ENCODE assay signal across 11 cellular contexts in the genomic region with DNA sequence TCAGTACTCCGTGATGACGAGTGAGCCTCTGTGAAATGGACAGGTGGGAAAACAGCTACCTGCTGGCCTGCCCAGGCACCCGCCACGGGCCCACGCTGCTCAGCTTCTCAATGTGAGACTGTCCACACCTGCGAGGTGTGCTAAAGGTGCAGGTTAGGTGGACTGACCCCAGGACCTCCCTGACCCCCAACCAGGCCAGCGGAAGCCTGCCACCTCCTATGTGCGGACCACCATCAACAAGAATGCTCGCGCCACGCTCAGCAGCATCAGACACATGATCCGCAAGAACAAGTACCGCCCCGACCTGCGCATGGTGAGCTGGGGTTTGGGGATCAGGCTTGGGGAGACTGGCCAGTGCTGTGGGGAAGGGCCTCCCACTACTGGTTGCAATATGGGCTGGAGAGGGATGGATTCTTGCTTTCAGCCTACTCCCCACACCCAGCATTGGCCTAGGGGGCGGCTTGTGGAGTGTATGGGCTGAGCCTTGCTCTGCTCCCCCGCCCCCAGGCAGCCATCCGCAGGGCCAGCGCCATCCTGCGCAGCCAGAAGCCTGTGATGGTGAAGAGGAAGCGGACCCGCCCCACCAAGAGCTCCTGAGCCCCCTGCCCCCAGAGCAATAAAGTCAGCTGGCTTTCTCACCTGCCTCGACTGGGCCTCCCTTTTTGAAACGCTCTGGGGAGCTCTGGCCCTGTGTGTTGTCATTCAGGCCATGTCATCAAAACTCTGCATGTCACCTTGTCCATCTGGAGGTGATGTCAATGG. TPM values are rescaled to one million over a fixed set of nuclear protein-coding genes. Genes with fewer than 3 reads are reported as not detected.
DNase-seq lines count a peak whose midpoint lies in the region; ATAC-seq and TF ChIP-seq lines count a peak whose summit lies in the region.
"Had no signal": no experiment of that assay in that cellular context is flagged by ENCODE, and none has a peak within 500 bp of the region (broad histone marks: within the 10 kb centered on the region; RNA-seq: fewer than 3 reads in every experiment).

No MANE protein-coding gene starts in this region.

- peaks cover 51% of the 10 kb centered on the region for H3K36me3 Mint-ChIP-seq in activated naive CD8-positive, alpha-beta T cell treated with anti-CD3 and anti-CD28 coated beads for 36 hours
- peaks cover 13% of the 10 kb centered on the region for H3K36me3 Mint-ChIP-seq in type B pancreatic cell

- H3K4me3 ChIP-seq in right cardiac atrium (ENCODE audit: low read length) (no peak overlapping the region), left lung (peak overlapping the region; percentile 86 to 91)

- peaks cover 43% of the 10 kb centered on the region for H3K4me1 Mint-ChIP-seq in activated naive CD8-positive, alpha-beta T cell treated with anti-CD3 and anti-CD28 coated beads for 36 hours
- H3K4me1 Mint-ChIP-seq in type B pancreatic cell (ENCODE audit: unreplicated experiment), result peaks cover 36% of the 10 kb centered on the region

- no peak for ATAC-seq in right cardiac atrium
- no peak for ATAC-seq in left ventricle myocardium superior
- ATAC-seq in left lung, result no peak

- no peaks in the 10 kb centered on the region for H3K27me3 ChIP-seq in right cardiac atrium (ENCODE audit: control insufficient read depth, insufficient read depth)
- no peaks in the 10 kb centered on the region for H3K27me3 ChIP-seq in left lung
- H3K27me3 ChIP-seq: sigmoid colon had no signal

- peak overlapping the region; percentile 100 for H3K27ac Mint-ChIP-seq in activated naive CD8-positive, alpha-beta T cell treated with anti-CD3 and anti-CD28 coated beads for 36 hours
- peak overlapping the region; percentile 13 for H3K27ac Mint-ChIP-seq in type B pancreatic cell

- peaks cover 0 to 56% of the 10 kb centered on the region in 2 donors for H3K36me3 ChIP-seq in left lung

- DNase-seq in right cardiac atrium, result peak in 2 of 3 donors; percentile 48 to 55
- no peak for DNase-seq in left ventricle myocardium superior
- no peak for DNase-seq in activated naive CD8-positive, alpha-beta T cell treated with anti-CD3 and anti-CD28 coated beads for 36 hours
- no peak for DNase-seq in left lung
- no peak for DNase-seq in type B pancreatic cell (ENCODE audit: extremely low spot score, unreplicated experiment)
- no peak for DNase-seq in NCI-H2081 treated with DMSO at 0.1 percent for 48 hours (lab: John Stamatoyannopoulos, UW)
- no peak for DNase-seq in NOMO-1 treated with DMSO at 0.1 percent for 48 hours (lab: John Stamatoyannopoulos, UW; ENCODE audit: unreplicated experiment)
- no peak for DNase-seq in NCI-H128 (lab: John Stamatoyannopoulos, UW; ENCODE audit: unreplicated experiment)
- DNase-seq: anterior cingulate cortex, NCI-H69, sigmoid colon had no signal

- peaks cover 12% of the 10 kb centered on the region for H3K4me1 ChIP-seq in right cardiac atrium (ENCODE audit: control insufficient read depth, insufficient read depth, low read length)
- peaks cover 30 to 60% of the 10 kb centered on the region in 2 donors for H3K4me1 ChIP-seq in left lung

- intact Hi-C loops in right cardiac atrium (cut with DNase I) (loop anchor here in 1 of 4 donors (5.0 kb wide), 1 partner anchor 86 kb away; no protein-coding TSS in a partner anchor), left ventricle myocardium superior (cut with micrococcal nuclease) (no loop called here), left lung (cut with DNase I) (loop anchor here in 1 of 2 donors (10.0 kb wide), 1 partner anchor 83 kb away; no protein-coding TSS in a partner anchor)

- H3K9me3 ChIP-seq in right cardiac atrium (ENCODE audit: control insufficient read depth, low read length) (no peaks in the 10 kb centered on the region), left lung (no peaks in the 10 kb centered on the region)
- H3K9me3 ChIP-seq: sigmoid colon had no signal

- no peak for TF ChIP-seq CTCF in left lung (IDR thresholded peaks at IDR 0.05)
- no peak for TF ChIP-seq CTCF in type B pancreatic cell (conservative IDR thresholded peaks at IDR 0.05)

- 82% methylated on average over 24 of the region's 24 CpGs for WGBS in right cardiac atrium

- H3K27ac ChIP-seq in right cardiac atrium (ENCODE audit: low read length), result no peak overlapping the region
- no peak overlapping the region for H3K27ac ChIP-seq in left lung

- peak overlapping the region; percentile 100 for H3K4me3 Mint-ChIP-seq in activated naive CD8-positive, alpha-beta T cell treated with anti-CD3 and anti-CD28 coated beads for 36 hours
- peak overlapping the region; percentile 100 for H3K4me3 Mint-ChIP-seq in type B pancreatic cell

- no peaks in the 10 kb centered on the region for H3K9me3 Mint-ChIP-seq in activated naive CD8-positive, alpha-beta T cell treated with anti-CD3 and anti-CD28 coated beads for 36 hours
- H3K9me3 Mint-ChIP-seq in type B pancreatic cell, result no peaks in the 10 kb centered on the region

- H3K27me3 Mint-ChIP-seq in activated naive CD8-positive, alpha-beta T cell treated with anti-CD3 and anti-CD28 coated beads for 36 hours, result peaks cover 7% of the 10 kb centered on the region
- H3K27me3 Mint-ChIP-seq in type B pancreatic cell, result no peaks in the 10 kb centered on the region

RNA-seq across cellular contexts. Expression of gene RPL28, which starts 2.2 kb away (rescaled TPM):
- total RNA-seq in right cardiac atrium (1,000 to 10,000 TPM in 1 of 4 donors, 100 to 1,000 TPM in 3; 656 to 1,015 (median 735) TPM), left ventricle myocardium superior (557 TPM), left lung (1,000 to 10,000 TPM; 1,601 to 1,774 TPM), type B pancreatic cell (ENCODE audit: low replicate concordance) (1,799 and 2,072 TPM in 2 replicates)
- 806 TPM for polyA plus RNA-seq in right cardiac atrium
- total RNA-seq in activated naive CD8-positive, alpha-beta T cell treated with anti-CD3 and anti-CD28 coated beads for 36 hours, result 1,000 to 10,000 TPM; 2,585 to 2,613 TPM

RNA-seq across cellular contexts. Expression of gene TMEM238, which starts 3.8 kb away (rescaled TPM):
- total RNA-seq in right cardiac atrium, result 1 to 10 TPM in 1 of 4 donors, under 1 TPM in 3; 0.47 to 1.2 (median 0.56) TPM
- polyA plus RNA-seq in right cardiac atrium, result 0.14 TPM
- total RNA-seq in left ventricle myocardium superior, result 0.25 TPM
- total RNA-seq in activated naive CD8-positive, alpha-beta T cell treated with anti-CD3 and anti-CD28 coated beads for 36 hours, result 10 to 100 TPM; 10.1 to 10.8 TPM
- 10 to 100 TPM; 25.3 to 33.9 TPM for total RNA-seq in left lung
- total RNA-seq in type B pancreatic cell (ENCODE audit: low replicate concordance), result 8.1 and 14.0 TPM in 2 replicates

RNA-seq across cellular contexts. Expression of gene TMEM190, which starts 11.3 kb away (rescaled TPM):
- total RNA-seq in right cardiac atrium, result not detected
- polyA plus RNA-seq in right cardiac atrium, result not detected
- not detected for total RNA-seq in left ventricle myocardium superior
- not detected for total RNA-seq in activated naive CD8-positive, alpha-beta T cell treated with anti-CD3 and anti-CD28 coated beads for 36 hours
- 1 to 10 TPM in 1 of 2 donors, not detected in 1; 9.3 TPM for total RNA-seq in left lung
- 2.6 and 2.8 TPM in 2 replicates for total RNA-seq in type B pancreatic cell (ENCODE audit: low replicate concordance)
- total RNA-seq: sigmoid colon had no signal

RNA-seq across cellular contexts. Expression of gene IL11, which starts 17.7 kb away (rescaled TPM):
- total RNA-seq in right cardiac atrium (not detected), left ventricle myocardium superior (not detected), left lung (under 1 TPM; 0.10 to 0.44 TPM), type B pancreatic cell (ENCODE audit: low replicate concordance) (0.46 and 0.48 TPM in 2 replicates)
- not detected for polyA plus RNA-seq in right cardiac atrium
- total RNA-seq in activated naive CD8-positive, alpha-beta T cell treated with anti-CD3 and anti-CD28 coated beads for 36 hours, result not detected

RNA-seq across cellular contexts. Expression of gene UBE2S, which starts 19.7 kb away (rescaled TPM):
- total RNA-seq in right cardiac atrium (10 to 100 TPM; 21.0 to 32.7 (median 27.8) TPM), left ventricle myocardium superior (24.5 TPM), left lung (10 to 100 TPM; 26.5 to 39.1 TPM), type B pancreatic cell (ENCODE audit: low replicate concordance) (40.7 and 91.3 TPM in 2 replicates)
- polyA plus RNA-seq in right cardiac atrium, result 12.2 TPM
- total RNA-seq in activated naive CD8-positive, alpha-beta T cell treated with anti-CD3 and anti-CD28 coated beads for 36 hours, result 100 to 1,000 TPM; 323 to 325 TPM

Comparison
In these comparisons a context has a peak if more than half of its experiments do, and no peak if none do; other contexts are left out.
1. DNase-seq: peak in right cardiac atrium (2 of 3); none in left ventricle myocardium superior (single experiment), activated naive CD8-positive, alpha-beta T cell treated with anti-CD3 and anti-CD28 coated beads for 36 hours (single experiment), left lung (0 of 2), type B pancreatic cell (single experiment), NCI-H2081 treated with DMSO at 0.1 percent for 48 hours (single experiment), NOMO-1 treated with DMSO at 0.1 percent for 48 hours (single experiment) and NCI-H128 (single experiment).